ENCODE assay signal across 8 cellular contexts in genomic region chr16:89200124-89200849, GRCh38. TPM values are rescaled to one million over a fixed set of nuclear protein-coding genes. Genes with fewer than 3 reads are reported as not detected.
DNase-seq lines count a peak whose midpoint lies in the region; ATAC-seq and TF ChIP-seq lines count a peak whose summit lies in the region.

Gene SLC22A31 (minus strand): TSS chr16:89200537. CDS start chr16:89200501, 36 bp downstream.

- DNase-seq in activated CD4-positive, alpha-beta T cell treated with anti-CD3 and anti-CD28 coated beads for 36 hours, result peak; percentile 20
- no peak for DNase-seq in activated CD4-positive, alpha-beta T cell treated with anti-CD3 and anti-CD28 coated beads for 4 hours
- no peak for DNase-seq in PC-3
- peak in 1 of 3 donors; percentile 54 for DNase-seq in right cardiac atrium
- DNase-seq in CD1c-positive myeloid dendritic cell (ENCODE audit: extremely low spot score), result no peak
- DNase-seq in HFFc6, result no peak
- no peak for DNase-seq in activated CD4-positive, alpha-beta T cell treated with anti-CD3 and anti-CD28 coated beads, Interleukin-2, amount 50 U/mL, for 4 hours

- H3K27me3 ChIP-seq in PC-3 (ENCODE audit: low read length) (0 out of 2 replicates have a peak, but pooled peaks cover 4% of the 10 kb centered on the region), right cardiac atrium (ENCODE audit: control insufficient read depth, insufficient read depth) (no peaks in the 10 kb centered on the region), skeletal muscle satellite cell (ENCODE audit: control insufficient read depth, insufficient read depth, low read length) (peaks cover 60% of the 10 kb centered on the region)

- H3K79me2 ChIP-seq in PC-3 (ENCODE audit: low read length), result peaks cover 18% of the 10 kb centered on the region

- H3K4me3 ChIP-seq in PC-3 (ENCODE audit: low read length), result peak within 1 kb of the TSS; percentile 63
- peak within 1 kb of the TSS; percentile 44 for H3K4me3 ChIP-seq in right cardiac atrium (ENCODE audit: low read length)
- H3K4me3 ChIP-seq in skeletal muscle satellite cell (ENCODE audit: low read length), result peak within 1 kb of the TSS; percentile 45

- CTCF ChIA-PET in activated CD4-positive, alpha-beta T cell treated with anti-CD3 and anti-CD28 coated beads for 36 hours (lab: Charles Lee), result no interaction called here
- CTCF ChIA-PET in PC-3 (lab: Charles Lee), result no interaction called here

- H3K9me3 Mint-ChIP-seq in activated CD4-positive, alpha-beta T cell treated with anti-CD3 and anti-CD28 coated beads for 36 hours (ENCODE audit: low read depth), result no peaks in the 10 kb centered on the region
- peaks cover 11% of the 10 kb centered on the region for H3K9me3 Mint-ChIP-seq in HFFc6

- TSS peak; percentile 51 for BruUV-seq in PC-3 (replicated peaks; lab: Mats Ljungman, UMichigan)

- H3F3A ChIP-seq in PC-3 (ENCODE audit: low read length, unreplicated experiment), result no peaks in the 10 kb centered on the region

- no peak within 1 kb of the TSS for H2AFZ ChIP-seq in PC-3 (ENCODE audit: low read length)

- H3K9me2 ChIP-seq in PC-3 (replicated peaks; ENCODE audit: low read length), result no peaks in the 10 kb centered on the region

- H3K4me1 Mint-ChIP-seq in activated CD4-positive, alpha-beta T cell treated with anti-CD3 and anti-CD28 coated beads for 36 hours, result peaks cover 13% of the 10 kb centered on the region
- H3K4me1 Mint-ChIP-seq in HFFc6 (ENCODE audit: low read depth), result no peaks in the 10 kb centered on the region

- H3K9me3 ChIP-seq in PC-3 (ENCODE audit: low read length) (no peaks in the 10 kb centered on the region), right cardiac atrium (ENCODE audit: control insufficient read depth, low read length) (no peaks in the 10 kb centered on the region), skeletal muscle satellite cell (replicated peaks; ENCODE audit: low read length) (no peaks in the 10 kb centered on the region)

- H3K36me3 Mint-ChIP-seq in activated CD4-positive, alpha-beta T cell treated with anti-CD3 and anti-CD28 coated beads for 36 hours (ENCODE audit: low read depth), result peaks cover 2% of the 10 kb centered on the region
- H3K36me3 Mint-ChIP-seq in HFFc6 (ENCODE audit: low read depth), result peaks cover 8% of the 10 kb centered on the region

- H3K4me1 ChIP-seq in PC-3 (ENCODE audit: insufficient read depth, low read length) (0 out of 2 replicates have a peak, but pooled peaks cover 6% of the 10 kb centered on the region), right cardiac atrium (ENCODE audit: control insufficient read depth, insufficient read depth, low read length) (no peaks in the 10 kb centered on the region), skeletal muscle satellite cell (ENCODE audit: control insufficient read depth, insufficient read depth, low read length) (peaks cover 3% of the 10 kb centered on the region)

- H3K4me2 ChIP-seq in PC-3 (ENCODE audit: low read length), result peak within 1 kb of the TSS; percentile 75
- H3K4me2 ChIP-seq in skeletal muscle satellite cell (ENCODE audit: low read length), result peak within 1 kb of the TSS; percentile 77

- H4K20me1 ChIP-seq in PC-3 (ENCODE audit: low read length), result 0 out of 2 replicates have a peak, but pooled peaks cover 8% of the 10 kb centered on the region

- H3K27ac ChIP-seq in PC-3 (ENCODE audit: low read length) (no peak within 1 kb of the TSS), right cardiac atrium (ENCODE audit: low read length) (no peak within 1 kb of the TSS)

- no peak for ATAC-seq in activated CD4-positive, alpha-beta T cell treated with anti-CD3 and anti-CD28 coated beads for 36 hours
- no peak for ATAC-seq in PC-3
- no peak for ATAC-seq in right cardiac atrium

- H3K9ac ChIP-seq in PC-3 (ENCODE audit: low read length), result no peak within 1 kb of the TSS; the same call in 1 of the 2 replicates
- no peak within 1 kb of the TSS for H3K9ac ChIP-seq in skeletal muscle satellite cell (ENCODE audit: low read depth, low read length)

- H3K4me3 Mint-ChIP-seq in activated CD4-positive, alpha-beta T cell treated with anti-CD3 and anti-CD28 coated beads for 36 hours, result peak within 1 kb of the TSS; percentile 36
- H3K4me3 Mint-ChIP-seq in HFFc6, result no peak within 1 kb of the TSS

- POLR2A ChIA-PET in activated CD4-positive, alpha-beta T cell treated with anti-CD3 and anti-CD28 coated beads for 36 hours (lab: Charles Lee), result no interaction called here
- POLR2A ChIA-PET in PC-3 (lab: Charles Lee; ENCODE audit: unreplicated experiment), result no interaction called here

- intact Hi-C loops in activated CD4-positive, alpha-beta T cell treated with anti-CD3 and anti-CD28 coated beads for 36 hours (cut with DNase I, micrococcal nuclease), result loop anchor here in 1 of 2 experiments (5.0 kb wide), 1 partner anchor 42 kb away; no protein-coding TSS in a partner anchor
- intact Hi-C loops in PC-3 (cut with micrococcal nuclease) (no loop called here), right cardiac atrium (cut with DNase I) (no loop called here)

- H3K27me3 Mint-ChIP-seq in activated CD4-positive, alpha-beta T cell treated with anti-CD3 and anti-CD28 coated beads for 36 hours, result peaks cover 30% of the 10 kb centered on the region
- peaks cover 21% of the 10 kb centered on the region for H3K27me3 Mint-ChIP-seq in HFFc6 (ENCODE audit: insufficient read depth)

- H3K36me3 ChIP-seq in PC-3 (ENCODE audit: low read depth, low read length) (no peaks in the 10 kb centered on the region), skeletal muscle satellite cell (ENCODE audit: insufficient read depth, low read length) (no peaks in the 10 kb centered on the region)

- WGBS in right cardiac atrium, result 19% methylated on average over 28 of the region's 28 CpGs

- TF ChIP-seq CTCF in PC-3 (conservative IDR thresholded peaks at IDR 0.05; ENCODE audit: low read depth, low read length), result no peak
- no peak for TF ChIP-seq CTCF in HFFc6 (IDR thresholded peaks at IDR 0.05)

- H3K27ac Mint-ChIP-seq in activated CD4-positive, alpha-beta T cell treated with anti-CD3 and anti-CD28 coated beads for 36 hours, result no peak within 1 kb of the TSS
- no peak within 1 kb of the TSS for H3K27ac Mint-ChIP-seq in HFFc6

RNA-seq across cellular contexts. Expression of gene SLC22A31, which starts in this region (rescaled TPM):
- 1 to 10 TPM in 1 of 2 experiments, under 1 TPM in 1; 0.49 to 1.3 TPM for total RNA-seq in activated CD4-positive, alpha-beta T cell treated with anti-CD3 and anti-CD28 coated beads for 36 hours
- total RNA-seq in PC-3 (2014; rRNA removed) (5.6 and 8.4 TPM in 2 replicates), right cardiac atrium (under 1 TPM in 2 of 4 donors, not detected in 2; 0.12 to 0.69 TPM)
- polyA plus RNA-seq in right cardiac atrium, result 0.05 TPM
- total RNA-seq in skeletal muscle satellite cell (2012; rRNA removed), result 0.76 and 1.7 TPM in 2 replicates
- total RNA-seq in HFFc6 (2021; fragmentation: NEBNext Ultra II Directional; extraction: Animal tissue kit (Norgen Biotek cat#: 25700)), result not detected
